ENCODE assay signal across 27 cellular contexts in genomic region chr9:98596486-98596885, GRCh38.
"Had no signal": no experiment of that assay in that cellular context is flagged by ENCODE, and none has a peak within 500 bp of the region (broad histone marks: within the 10 kb centered on the region; RNA-seq: fewer than 3 reads in every experiment).

No MANE protein-coding gene starts in this region.

- H3K9me3 ChIP-seq: adrenal gland, SJCRH30 had no signal

- H3K27ac Mint-ChIP-seq: activated CD4-positive, alpha-beta T cell treated with anti-CD3 and anti-CD28 coated beads, Interleukin-2, amount 10 ng/mL, durations not matched to agents 7 days and 5 days; activated CD8-positive, alpha-beta T cell treated with anti-CD3 and anti-CD28 coated beads, Interleukin-2, amount 10 ng/mL, durations not matched to agents 7 days and 5 days; activated naive CD4-positive, alpha-beta T cell treated with anti-CD3 and anti-CD28 coated beads for 36 hours; activated naive CD4-positive, alpha-beta T cell treated with anti-CD3 and anti-CD28 coated beads, Interleukin-2, amount 50 U/mL, for 72 hours; activated T-cell treated with anti-CD3 and anti-CD28 coated beads, Interleukin-2, amount 50 U/mL, for 24 hours; activated T-helper 2 cell treated with anti-CD3 and anti-CD28 coated beads, Interferon-gamma antibody, Interleukin-2, Interleukin-4, amounts not matched to agents 10 μg/mL and 5 μg/mL and 100 μg/mL, durations not matched to agents 14 hours and 24 hours and 36 hours had no signal

- H3K4me3 Mint-ChIP-seq: activated CD4-positive, alpha-beta T cell treated with anti-CD3 and anti-CD28 coated beads, Interleukin-2, amount 10 ng/mL, durations not matched to agents 7 days and 5 days; activated CD8-positive, alpha-beta T cell treated with anti-CD3 and anti-CD28 coated beads, Interleukin-2, amount 10 ng/mL, durations not matched to agents 7 days and 5 days; activated naive CD4-positive, alpha-beta T cell treated with anti-CD3 and anti-CD28 coated beads for 36 hours; activated T-cell treated with anti-CD3 and anti-CD28 coated beads, Interleukin-2, amount 50 U/mL, for 24 hours; brain had no signal

- ATAC-seq: activated CD8-positive, alpha-beta T cell treated with anti-CD3 and anti-CD28 coated beads, Interleukin-2, amount 10 ng/mL, durations not matched to agents 7 days and 5 days; activated naive CD4-positive, alpha-beta T cell treated with anti-CD3 and anti-CD28 coated beads, Interleukin-2, amount 50 U/mL, for 72 hours; Panc1 had no signal

- H3K4me3 ChIP-seq: adrenal gland, SJCRH30, SK-N-MC had no signal

- H3K9me3 Mint-ChIP-seq: activated CD4-positive, alpha-beta T cell treated with anti-CD3 and anti-CD28 coated beads, Interleukin-2, amount 10 ng/mL, durations not matched to agents 7 days and 5 days; activated naive CD4-positive, alpha-beta T cell treated with anti-CD3 and anti-CD28 coated beads for 36 hours; activated naive CD4-positive, alpha-beta T cell treated with anti-CD3 and anti-CD28 coated beads, Interleukin-2, amount 50 U/mL, for 72 hours; activated T-cell treated with anti-CD3 and anti-CD28 coated beads, Interleukin-2, amount 50 U/mL, for 24 hours; activated T-helper 2 cell treated with anti-CD3 and anti-CD28 coated beads, Interferon-gamma antibody, Interleukin-2, Interleukin-4, amounts not matched to agents 10 μg/mL and 5 μg/mL and 100 μg/mL, durations not matched to agents 14 hours and 24 hours and 36 hours; brain had no signal

- H3K4me1 Mint-ChIP-seq: activated CD4-positive, alpha-beta T cell treated with anti-CD3 and anti-CD28 coated beads, Interleukin-2, amount 10 ng/mL, durations not matched to agents 7 days and 5 days had no signal

- DNase-seq: activated CD4-positive, alpha-beta T cell treated with anti-CD3 and anti-CD28 coated beads, Interleukin-2, amount 10 ng/mL, durations not matched to agents 7 days and 5 days; activated CD4-positive, alpha-beta T cell treated with anti-CD3 and anti-CD28 coated beads, Interleukin-2, amount 50 U/mL, for 48 hours; activated CD8-positive, alpha-beta T cell treated with anti-CD3 and anti-CD28 coated beads, Interleukin-2, amount 10 ng/mL, durations not matched to agents 7 days and 5 days; activated gamma-delta T cell treated with Interleukin-2 at 50 U/mL for 16 hours; activated naive CD4-positive, alpha-beta T cell treated with anti-CD3 and anti-CD28 coated beads for 36 hours; activated T-cell treated with anti-CD3 and anti-CD28 coated beads, Interleukin-2, amount 50 U/mL, for 24 hours; adrenal gland; MM.1S; MV-4-11; NCI-H1092; NCI-H1436 treated with DMSO at 0.1 percent for 48 hours; NCI-H1694 treated with DMSO at 0.1 percent for 48 hours; NCI-H2029; NCI-H2107; NCI-H2171; NCI-H2227 treated with DMSO at 0.1 percent for 48 hours; NCI-H446; NCI-H524; SHP77; SJCRH30; T1000 had no signal

- H3K4me2 ChIP-seq: KMS-11 had no signal

- H3K27ac ChIP-seq: adrenal gland, KMS-11, SJCRH30, SK-N-MC had no signal

- H3K27me3 ChIP-seq: adrenal gland had no signal

- H3K36me3 Mint-ChIP-seq: activated naive CD4-positive, alpha-beta T cell treated with anti-CD3 and anti-CD28 coated beads, Interleukin-2, amount 50 U/mL, for 72 hours; brain had no signal

- H3K4me1 ChIP-seq: adrenal gland, SJCRH30 had no signal

- H3K9ac ChIP-seq: KMS-11 had no signal

- H3K36me3 ChIP-seq: adrenal gland, SJCRH30 had no signal
